8 cellular contexts compared by ENCODE assay signal in genomic region chr10:74176380-74177139, GRCh38. TPM values are rescaled to one million over a fixed set of nuclear protein-coding genes. Genes with fewer than 3 reads are reported as not detected.
DNase-seq lines count a peak whose midpoint lies in the region; ATAC-seq, FAIRE-seq and TF ChIP-seq lines count a peak whose summit lies in the region.

No MANE protein-coding gene starts in this region.

- H2BK12ac ChIP-seq in trophoblast cell (ENCODE audit: low read length), result peak overlapping the region; percentile 20

- in situ Hi-C loops in transverse colon (cut with MboI; ENCODE audit: low pct_ligation_motif_present in 1 of 4, low pct_unique_long_range_greater_than_20kb in 1 of 4, low sequenced_read_pairs in 3 of 4), result no loop called here

- peak overlapping the region; percentile 90 for H2AFZ ChIP-seq in trophoblast cell (ENCODE audit: insufficient read depth, low read length, poor library complexity)

- peak overlapping the region; percentile 90 for H3K4me2 ChIP-seq in trophoblast cell (ENCODE audit: low read length)

- H3K27me3 ChIP-seq in adipocyte (replicated peaks; ENCODE audit: control insufficient read depth, insufficient read depth, low read length) (no peaks in the 10 kb centered on the region), trophoblast cell (ENCODE audit: insufficient read depth, low read length) (no peaks in the 10 kb centered on the region), transverse colon (no peaks in the 10 kb centered on the region)

- H3K4ac ChIP-seq in trophoblast cell (ENCODE audit: low read depth, low read length), result peak overlapping the region; percentile 18

- peak overlapping the region; percentile 90 for H3K14ac ChIP-seq in trophoblast cell (ENCODE audit: low read length)

- H4K8ac ChIP-seq in trophoblast cell (ENCODE audit: low read depth, low read length), result peak overlapping the region; percentile 86

- no peak overlapping the region for H3K23ac ChIP-seq in trophoblast cell (ENCODE audit: low read length)

- H3K9ac ChIP-seq in adipocyte (ENCODE audit: low read length) (peak overlapping the region; percentile 93), trophoblast cell (ENCODE audit: low read length) (peak overlapping the region; percentile 81)

- H3K9me3 ChIP-seq in adipocyte (ENCODE audit: control insufficient read depth, low read length), result no peaks in the 10 kb centered on the region
- H3K9me3 ChIP-seq in trophoblast cell (ENCODE audit: insufficient read depth, low read depth, low read length), result no peaks in the 10 kb centered on the region
- H3K9me3 ChIP-seq in transverse colon, result no peaks in the 10 kb centered on the region

- peaks cover 10% of the 10 kb centered on the region for H3K79me1 ChIP-seq in trophoblast cell (ENCODE audit: low read length)

- no peak for TF ChIP-seq EP300 in transverse colon (IDR thresholded peaks at IDR 0.05; ENCODE audit: low read depth)

- H2BK120ac ChIP-seq in trophoblast cell (ENCODE audit: insufficient read depth, low read length, poor library complexity), result peak overlapping the region; percentile 77

- FAIRE-seq in GM12891 (lab: Jason Lieb, UNC), result peak; percentile 94

- peak overlapping the region; percentile 68 for H4K91ac ChIP-seq in trophoblast cell (ENCODE audit: low read depth, low read length)

- no peak overlapping the region for H2AK5ac ChIP-seq in trophoblast cell (ENCODE audit: low read length)

- peak; percentile 95 for ATAC-seq in HG02798 (IDR thresholded peaks at IDR 0.05; ENCODE audit: poor library complexity, unreplicated experiment)

- H3K27ac ChIP-seq in trophoblast cell (ENCODE audit: low read depth, low read length) (peak overlapping the region; percentile 82), transverse colon (peak overlapping the region; percentile 87 to 92 (median 90))

- peak overlapping the region; percentile 77 for H2BK5ac ChIP-seq in trophoblast cell (ENCODE audit: low read depth, low read length, poor library complexity)

- peak; percentile 81; the same call in 1 of the 2 replicates for TF ChIP-seq POLR2A in GM12891 (IDR thresholded peaks at IDR 0.05; ENCODE audit: low read depth, low read length)
- TF ChIP-seq POLR2A in transverse colon (IDR thresholded peaks at IDR 0.05), result peak; percentile 89

- intact Hi-C loops in cardiac septum (cut with DNase I), result loop anchor here (2.0 kb wide), 1 partner anchor 26 kb away; the partner anchor contains the start of genes ADK and AP3M1
- intact Hi-C loops in transverse colon (cut with DNase I; ENCODE audit: low total_unique reads), result no loop called here

- peak; percentile 69 for DNase-seq in GM12891 (ENCODE audit: insufficient read length, low spot score)
- DNase-seq in NCI-H1417 treated with DMSO at 0.1 percent for 48 hours (lab: John Stamatoyannopoulos, UW), result peak; percentile 56
- DNase-seq in SW 1271 (lab: John Stamatoyannopoulos, UW), result peak; percentile 83 to 89
- DNase-seq in adipocyte (ENCODE audit: low read depth), result peak; percentile 94
- peak; percentile 97 for DNase-seq in cardiac septum (ENCODE audit: low spot score)
- DNase-seq in trophoblast cell, result peak; percentile 97 to 98
- peak; percentile 96 for DNase-seq in transverse colon

- peaks cover 29% of the 10 kb centered on the region for H3K4me1 ChIP-seq in adipocyte (ENCODE audit: control insufficient read depth, insufficient read depth, low read length)
- peaks cover 0 to 2% of the 10 kb centered on the region in 2 experiments for H3K4me1 ChIP-seq in trophoblast cell (ENCODE audit: control insufficient read depth in 1 of 2, insufficient read depth in 2 of 2, low read length in 2 of 2)
- peaks cover 0 to 35% (median 15%) of the 10 kb centered on the region in 4 donors for H3K4me1 ChIP-seq in transverse colon

- H3K36me3 ChIP-seq in adipocyte (ENCODE audit: control insufficient read depth, insufficient read depth, low read length, severe bottlenecking) (no peaks in the 10 kb centered on the region), trophoblast cell (ENCODE audit: control insufficient read depth in 1 of 2, insufficient read depth in 2 of 2, low read length in 2 of 2) (no peaks in the 10 kb centered on the region), transverse colon (no peaks in the 10 kb centered on the region)

- peak overlapping the region; percentile 71 for H3K18ac ChIP-seq in trophoblast cell (ENCODE audit: low read length)

- peaks cover 9% of the 10 kb centered on the region for H3K79me2 ChIP-seq in trophoblast cell (ENCODE audit: control insufficient read depth, insufficient read depth, low read length, poor library complexity)

- no peak for TF ChIP-seq CTCF in transverse colon (IDR thresholded peaks at IDR 0.05)

- peak overlapping the region; percentile 39 for H4K12ac ChIP-seq in trophoblast cell (ENCODE audit: low read depth, low read length)

- WGBS in trophoblast cell (ENCODE audit: extremely low coverage, insufficient coverage, insufficient read length), result no CpG with 5 or more reads among the region's 72 CpGs
- 0% methylated on average over 36 of the region's 72 CpGs; no CpG with 5 or more reads in 1 of the 2 donors for WGBS in transverse colon (ENCODE audit: low coverage in 1 of 2), 2 donors

- H3K4me3 ChIP-seq in adipocyte (ENCODE audit: low read length), result peak overlapping the region; percentile 90
- H3K4me3 ChIP-seq in trophoblast cell (ENCODE audit: low read depth, low read length), result peak overlapping the region; percentile 93
- peak overlapping the region; percentile 58 to 74 (median 65) for H3K4me3 ChIP-seq in transverse colon

TF ChIP-seq in GM12891, 5 proteins besides CTCF, POLR2A, EP300 and RAD21:
- peak; percentile 70; the same call in 1 of the 2 replicates for TF ChIP-seq POLR2AphosphoS5 (IDR thresholded peaks at IDR 0.05; ENCODE audit: low read depth, low read length)
- TF ChIP-seq PAX5 (IDR thresholded peaks at IDR 0.05; ENCODE audit: insufficient read depth, low read length, severe bottlenecking), result no peak
- TF ChIP-seq POU2F2 (IDR thresholded peaks at IDR 0.05; ENCODE audit: low read depth, low read length), result no peak
- TF ChIP-seq TAF1 (IDR thresholded peaks at IDR 0.05; ENCODE audit: low read depth, low read length), result peak; percentile 76
- TF ChIP-seq SPI1 (IDR thresholded peaks at IDR 0.05; ENCODE audit: low read depth, low read length), result no peak

RNA-seq across cellular contexts. Expression of gene ADK, which starts 25.5 kb away (rescaled TPM):
- polyA plus RNA-seq in GM12891 (2012; ENCODE audit: low read depth, missing spikeins), result 33.4 TPM
- total RNA-seq in cardiac septum (28.0 TPM), transverse colon (10 to 100 TPM in 3 of 4 donors, 1 to 10 TPM in 1; 6.8 to 25.2 (median 14.8) TPM)
- 28.0 and 29.7 TPM in 2 replicates for polyA plus RNA-seq in trophoblast cell (2013)

RNA-seq across cellular contexts. Expression of gene AP3M1, which starts 25.9 kb away (rescaled TPM):
- 33.3 TPM for polyA plus RNA-seq in GM12891 (2012; ENCODE audit: low read depth, missing spikeins)
- 30.8 TPM for total RNA-seq in cardiac septum
- 31.7 and 31.9 TPM in 2 replicates for polyA plus RNA-seq in trophoblast cell (2013)
- total RNA-seq in transverse colon, result 10 to 100 TPM; 10.1 to 27.3 (median 21.3) TPM

Comparison
In these comparisons a context has a peak if more than half of its experiments do, and no peak if none do; other contexts are left out.
1. Peak in every context shown above with its lines: DNase-seq, ATAC-seq, H3K4me3 ChIP-seq and H3K27ac ChIP-seq.